ENCODE assay signal across 23 cellular contexts in the genomic region with DNA sequence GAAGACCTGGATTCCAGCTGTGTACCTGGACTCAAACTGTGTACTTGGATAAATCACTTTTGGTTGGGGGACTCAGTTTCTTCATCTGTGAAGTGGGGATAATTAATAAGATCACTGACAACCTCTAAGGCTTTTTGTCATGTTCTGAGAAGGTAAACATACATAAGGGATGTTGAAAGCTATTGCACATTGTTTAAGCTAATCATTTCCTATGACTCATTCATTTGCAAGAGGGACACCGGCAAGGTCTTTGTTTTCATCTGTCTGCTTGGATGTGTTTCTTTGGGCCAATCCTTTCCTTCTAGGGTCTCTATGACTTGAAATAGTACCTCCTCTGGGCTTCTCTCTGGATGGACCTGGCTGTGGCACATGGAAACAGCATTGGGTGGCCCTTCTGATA. TPM values are rescaled to one million over a fixed set of nuclear protein-coding genes. Genes with fewer than 3 reads are reported as not detected.
"Had no signal": no experiment of that assay in that cellular context is flagged by ENCODE, and none has a peak within 500 bp of the region (broad histone marks: within the 10 kb centered on the region; RNA-seq: fewer than 3 reads in every experiment).

No MANE protein-coding gene starts in this region.

- DNase-seq: activated CD4-positive, alpha-beta T cell treated with anti-CD3 and anti-CD28 coated beads, Interleukin-2, amount 50 U/mL, for 48 hours; activated CD4-positive, CD25-positive, alpha-beta regulatory T cell treated with anti-CD3 and anti-CD28 coated beads, Interleukin-2, amount 50 U/mL, for 72 hours; activated naive CD4-positive, alpha-beta T cell treated with anti-CD3 and anti-CD28 coated beads, Interleukin-2, amount 50 U/mL, for 16 hours; central memory CD4-positive, alpha-beta T cell; effector CD8-positive, alpha-beta T cell; hippocampal formation; kidney; left lung; naive B cell; pancreas; sigmoid colon; stimulated activated CD4-positive, alpha-beta T cell treated with anti-CD3 and anti-CD28 coated beads, Interleukin-12 subunit alpha, Interleukin-12 subunit beta, amount 100 ng/mL, for 4 hours; stimulated activated CD4-positive, alpha-beta T cell treated with anti-CD3 and anti-CD28 coated beads, Interleukin-2, amount 100 ng/mL, for 24 hours; stomach; testis had no signal

- FAIRE-seq: kidney, pancreas had no signal

- ATAC-seq: activated T-helper 17 cell treated with anti-CD3 and anti-CD28 coated beads, Interleukin-2, amount 50 U/mL, for 72 hours; left lung; pancreas had no signal

- H3K4me3 ChIP-seq: coronary artery, left lung, neural progenitor cell, pancreas, sigmoid colon, stomach, testis had no signal

- H3K36me3 ChIP-seq: left lung, neural progenitor cell, pancreas, sigmoid colon, stomach had no signal

- H3K27me3 ChIP-seq: pancreas, testis had no signal

RNA-seq across cellular contexts. Expression of a gene that starts 6.8 kb away (rescaled TPM):
- total RNA-seq: activated T-helper 17 cell treated with anti-CD3 and anti-CD28 coated beads, Interleukin-2, amount 50 U/mL, for 72 hours; epithelial cell of proximal tubule; kidney; left lung; mononuclear cell; pancreas; sigmoid colon; stomach; T-helper 1 cell treated with Interleukin-12 subunit alpha and Interleukin-12 subunit beta and Interleukin-4 antibody, amounts not matched to agents 30 ng/mL and 1 ng/mL, for 36 hours; ureter had no signal
- polyA plus RNA-seq: adipose tissue, pancreas, sigmoid colon, stomach had no signal
